In genomic region chr2:98806266-98806697, GRCh38 we compare ENCODE assay signal across 9 cellular contexts.
DNase-seq lines count a peak whose midpoint lies in the region; ATAC-seq and TF ChIP-seq lines count a peak whose summit lies in the region.
"Had no signal": no experiment of that assay in that cellular context is flagged by ENCODE, and none has a peak within 500 bp of the region (broad histone marks: within the 10 kb centered on the region; RNA-seq: fewer than 3 reads in every experiment).

No MANE protein-coding gene starts in this region.

- H4K20me1 ChIP-seq in hepatocyte (ENCODE audit: insufficient read depth, poor library complexity, severe bottlenecking): no peaks in the 10 kb centered on the region

- peaks cover 7 to 20% (median 15%) of the 10 kb centered on the region in 7 donors for H3K4me1 Mint-ChIP-seq in naive thymus-derived CD4-positive, alpha-beta T cell

- H3K9me3 Mint-ChIP-seq in naive thymus-derived CD4-positive, alpha-beta T cell: no peaks in the 10 kb centered on the region

- peak; percentile 90 for DNase-seq in NCI-H1092 (lab: John Stamatoyannopoulos, UW)
- peak; percentile 45 for DNase-seq in astrocyte of the spinal cord (ENCODE audit: low read depth, low spot score)
- DNase-seq in hepatocyte (ENCODE audit: low spot score): peak; percentile 28
- peak; percentile 21 for DNase-seq in stromal cell of bone marrow (ENCODE audit: low read depth)
- DNase-seq in DMS153 (lab: John Stamatoyannopoulos, UW): no peak
- no peak for DNase-seq in stimulated activated CD4-positive, alpha-beta T cell treated with anti-CD3 and anti-CD28 coated beads, Interleukin-4, amount 100 ng/mL, for 1 hour
- no peak for DNase-seq in GF-D8 (lab: John Stamatoyannopoulos, UW)
- no peak for DNase-seq in naive thymus-derived CD4-positive, alpha-beta T cell
- DNase-seq: stimulated activated CD4-positive, alpha-beta T cell treated with anti-CD3 and anti-CD28 coated beads, Interleukin-2, amount 100 ng/mL, for 24 hours had no signal

- no peaks in the 10 kb centered on the region for H3K9me3 ChIP-seq in hepatocyte (ENCODE audit: low read depth)
- no peaks in the 10 kb centered on the region for H3K9me3 ChIP-seq in naive thymus-derived CD4-positive, alpha-beta T cell (ENCODE audit: control insufficient read depth in 2 of 3, low read length in 3 of 3)

- 72% methylated on average over 7 of the region's 7 CpGs for whole genome bisulfite sequencing in hepatocyte (ENCODE audit: low lambda C conversion rate, missing lambda C conversion rate)

- peaks cover 0 to 15% (median 0%) of the 10 kb centered on the region in 5 donors for H3K27me3 Mint-ChIP-seq in naive thymus-derived CD4-positive, alpha-beta T cell

- CTCF ChIA-PET in naive thymus-derived CD4-positive, alpha-beta T cell (lab: Charles Lee): no interaction called here

- in situ Hi-C loops in astrocyte of the spinal cord (cut with HindIII; ENCODE audit: low sequenced_read_pairs): no loop called here

- peak overlapping the region in 1 of 9 donors; percentile 30 for H3K27ac Mint-ChIP-seq in naive thymus-derived CD4-positive, alpha-beta T cell

- peak overlapping the region; percentile 23 for H3K27ac ChIP-seq in hepatocyte
- no peak overlapping the region for H3K27ac ChIP-seq in naive thymus-derived CD4-positive, alpha-beta T cell (ENCODE audit: low read depth, low read length)

- no peak overlapping the region for H3K4me3 Mint-ChIP-seq in naive thymus-derived CD4-positive, alpha-beta T cell

- H3K27me3 ChIP-seq in hepatocyte: no peaks in the 10 kb centered on the region
- no peaks in the 10 kb centered on the region for H3K27me3 ChIP-seq in naive thymus-derived CD4-positive, alpha-beta T cell (ENCODE audit: control insufficient read depth in 2 of 2, insufficient read depth in 2 of 2, low read length in 2 of 2)

- ATAC-seq in naive thymus-derived CD4-positive, alpha-beta T cell: no peak

- H3K79me2 ChIP-seq in hepatocyte: no peaks in the 10 kb centered on the region

- POLR2A ChIA-PET in naive thymus-derived CD4-positive, alpha-beta T cell (lab: Charles Lee): interaction anchor here (0.6 to 1.8 kb wide), 6 partner anchors 13 to 142 kb away, joined by 3 to 8 read pairs (median 4); no protein-coding TSS in a partner anchor

- peaks cover 18% of the 10 kb centered on the region for H3K4me1 ChIP-seq in hepatocyte (ENCODE audit: insufficient read depth)
- H3K4me1 ChIP-seq in naive thymus-derived CD4-positive, alpha-beta T cell (ENCODE audit: control insufficient read depth in 2 of 2, insufficient read depth in 2 of 2, low read length in 2 of 2): peaks cover 0 to 13% of the 10 kb centered on the region in 2 donors

- H3K9me2 ChIP-seq in hepatocyte (replicated peaks; ENCODE audit: insufficient read depth): no peaks in the 10 kb centered on the region

- H3K4me3 ChIP-seq in astrocyte of the spinal cord (ENCODE audit: low read depth, low read length) (no peak overlapping the region), hepatocyte (no peak overlapping the region)
- H3K4me3 ChIP-seq in naive thymus-derived CD4-positive, alpha-beta T cell (ENCODE audit: low read length): no peak overlapping the region

- TF ChIP-seq CTCF in astrocyte of the spinal cord (IDR thresholded peaks at IDR 0.05; ENCODE audit: low read depth, low read length) (no peak), hepatocyte (IDR thresholded peaks at IDR 0.05; ENCODE audit: poor library complexity) (no peak)

- H2AFZ ChIP-seq in hepatocyte: no peak overlapping the region

- H3K36me3 ChIP-seq in hepatocyte (replicated peaks; ENCODE audit: insufficient read depth, low read depth): no peaks in the 10 kb centered on the region
- H3K36me3 ChIP-seq in naive thymus-derived CD4-positive, alpha-beta T cell (ENCODE audit: control insufficient read depth in 2 of 3, insufficient read depth in 3 of 3, low read length in 3 of 3): no peaks in the 10 kb centered on the region

- H3K36me3 Mint-ChIP-seq in naive thymus-derived CD4-positive, alpha-beta T cell: no peaks in the 10 kb centered on the region

- intact Hi-C loops in naive thymus-derived CD4-positive, alpha-beta T cell (cut with micrococcal nuclease): loop anchor here in 1 of 2 donors (5.0 kb wide), 1 partner anchor 34 kb away; no protein-coding TSS in a partner anchor

- H3K4me2 ChIP-seq in hepatocyte: peak overlapping the region; percentile 33

Comparison
In these comparisons a context has a peak if more than half of its experiments do, and no peak if none do; other contexts are left out.
1. DNase-seq: peak in NCI-H1092 (single experiment), astrocyte of the spinal cord (single experiment), hepatocyte (single experiment) and stromal cell of bone marrow (single experiment); none in DMS153 (single experiment), stimulated activated CD4-positive, alpha-beta T cell treated with anti-CD3 and anti-CD28 coated beads, Interleukin-4, amount 100 ng/mL, for 1 hour (single experiment), GF-D8 (single experiment) and naive thymus-derived CD4-positive, alpha-beta T cell (0 of 9).